26 cellular contexts compared by ENCODE assay signal in the genomic region with DNA sequence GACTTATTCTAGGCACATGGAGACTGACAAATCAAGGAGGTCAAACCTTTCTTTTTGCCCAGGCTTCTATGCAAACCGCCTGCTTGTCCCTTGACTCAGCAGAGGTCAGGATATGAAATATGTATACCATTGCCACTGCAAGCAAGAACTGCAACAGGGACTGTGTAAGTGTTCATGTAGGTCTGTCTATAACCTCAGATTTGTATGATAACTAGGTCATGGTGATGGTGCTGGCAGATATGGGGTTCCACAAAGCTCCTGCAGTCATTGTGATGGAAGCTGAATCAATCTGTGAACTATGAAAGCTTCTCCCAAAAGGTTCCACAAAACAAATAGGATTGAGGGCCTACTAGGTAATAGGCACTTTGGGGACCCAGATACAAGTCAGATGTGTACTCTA.
"Had no signal": no experiment of that assay in that cellular context is flagged by ENCODE, and none has a peak within 500 bp of the region (broad histone marks: within the 10 kb centered on the region; RNA-seq: fewer than 3 reads in every experiment).

No MANE protein-coding gene starts in this region.

- H3K27me3 Mint-ChIP-seq: dendritic cell treated with granulocyte-macrophage colony-stimulating factor and Interleukin-4, amounts not matched to agents 40 ng/mL and 50 ng/mL, for 4 days had no signal

- H3K9me3 ChIP-seq: colonic mucosa, esophagus muscularis mucosa, esophagus squamous epithelium, gastrocnemius medialis, gastroesophageal sphincter, heart left ventricle, heart right ventricle had no signal

- DNase-seq: colonic mucosa; cortex of kidney; dermis blood vessel endothelial cell; dorsolateral prefrontal cortex; effector CD4-positive, alpha-beta T cell; effector CD8-positive, alpha-beta T cell; effector memory CD4-positive, alpha-beta T cell; effector memory CD8-positive, alpha-beta T cell; endodermal cell; erythroblast; esophagus squamous epithelium; foreskin fibroblast; foreskin keratinocyte; foreskin melanocyte; gastrocnemius medialis; glutamatergic neuron; head of caudate nucleus; heart left ventricle; heart right ventricle had no signal

- H3K27ac ChIP-seq: colonic mucosa, coronary artery, dorsolateral prefrontal cortex, epithelial cell of prostate, esophagus muscularis mucosa, esophagus squamous epithelium, foreskin keratinocyte, gastrocnemius medialis, gastroesophageal sphincter, heart left ventricle, heart right ventricle, hepatocyte had no signal

- H3K9me3 Mint-ChIP-seq: dendritic cell treated with granulocyte-macrophage colony-stimulating factor and Interleukin-4, amounts not matched to agents 40 ng/mL and 50 ng/mL, for 4 days; effector memory CD8-positive, alpha-beta T cell; endodermal cell had no signal

- H3K4me3 Mint-ChIP-seq: dendritic cell treated with granulocyte-macrophage colony-stimulating factor and Interleukin-4, amounts not matched to agents 40 ng/mL and 50 ng/mL, for 4 days; effector memory CD8-positive, alpha-beta T cell; endodermal cell had no signal

- H3K27me3 ChIP-seq: colonic mucosa, dorsolateral prefrontal cortex, esophagus muscularis mucosa, esophagus squamous epithelium, gastrocnemius medialis, gastroesophageal sphincter, heart right ventricle, hepatocyte had no signal

- H3K79me2 ChIP-seq: hepatocyte had no signal

- H3K4me1 Mint-ChIP-seq: endodermal cell had no signal

- H2AFZ ChIP-seq: hepatocyte had no signal

- H3K4me2 ChIP-seq: hepatocyte had no signal

- H3K27ac Mint-ChIP-seq: dendritic cell treated with granulocyte-macrophage colony-stimulating factor and Interleukin-4, amounts not matched to agents 40 ng/mL and 50 ng/mL, for 4 days; effector memory CD8-positive, alpha-beta T cell; endodermal cell had no signal

- H3K36me3 ChIP-seq: colonic mucosa, esophagus muscularis mucosa, esophagus squamous epithelium, gastrocnemius medialis, gastroesophageal sphincter, heart left ventricle, heart right ventricle had no signal

- ATAC-seq: effector memory CD8-positive, alpha-beta T cell; esophagus mucosa; foreskin keratinocyte; gastroesophageal sphincter had no signal

- H3K4me3 ChIP-seq: colonic mucosa, coronary artery, dorsolateral prefrontal cortex, esophagus muscularis mucosa, esophagus squamous epithelium, gastrocnemius medialis, gastroesophageal sphincter, heart left ventricle, heart right ventricle, hepatocyte had no signal

- H3K4me1 ChIP-seq: colonic mucosa, esophagus squamous epithelium, foreskin keratinocyte, gastroesophageal sphincter, heart left ventricle, heart right ventricle had no signal
